In the genomic region with DNA sequence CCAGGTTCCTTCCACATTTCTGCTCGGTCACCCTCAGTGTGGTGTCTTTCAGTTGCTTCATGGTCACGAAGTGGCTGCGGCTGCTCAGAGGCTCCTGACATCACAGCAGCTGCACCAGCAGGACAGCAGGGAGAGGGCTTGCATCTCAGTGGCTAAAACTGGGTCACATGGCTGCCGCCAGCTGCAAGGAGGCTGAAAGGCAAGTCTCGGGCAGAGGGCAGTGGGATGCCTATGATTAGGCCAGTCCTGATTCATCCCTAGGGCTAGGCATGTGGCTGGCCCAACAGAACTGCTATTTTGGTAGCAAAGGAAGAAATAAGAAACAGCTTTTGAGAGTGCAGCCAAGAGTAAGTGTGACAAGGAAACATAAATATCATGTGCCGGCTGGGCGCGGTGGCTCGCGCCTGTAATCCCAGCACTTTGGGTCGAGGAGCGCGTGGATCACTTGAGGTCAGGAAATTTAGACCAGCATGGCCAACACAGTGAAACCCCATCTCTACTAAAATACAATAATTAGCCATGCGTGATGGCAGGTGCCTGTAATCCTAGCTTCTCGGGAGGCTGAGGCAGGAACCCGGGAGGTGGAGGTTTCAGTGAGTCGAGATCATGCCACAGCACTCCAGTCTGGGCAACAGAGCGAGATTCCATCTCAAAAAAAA, we compare ENCODE assay signal across 1 cellular context.
TF ChIP-seq lines count a peak whose summit lies in the region.

No MANE protein-coding gene starts in this region.

TF ChIP-seq in HepG2, 621 proteins besides CTCF, POLR2A, EP300 and RAD21:
- TF ChIP-seq TCF12 (IDR thresholded peaks at IDR 0.05) (no peak), TCF12 (CRISPR knock-in tag; IDR thresholded peaks at IDR 0.05) (no peak), CC2D1A (CRISPR knock-in tag; IDR thresholded peaks at IDR 0.05) (no peak), DMAP1 (CRISPR knock-in tag; IDR thresholded peaks at IDR 0.05) (no peak), NCOA1 (CRISPR knock-in tag; IDR thresholded peaks at IDR 0.05) (no peak), FOSL1 (CRISPR knock-in tag; IDR thresholded peaks at IDR 0.05; ENCODE audit: borderline replicate concordance) (no peak)
